Comparison of ENCODE assay signal across 9 cellular contexts in the genomic region with DNA sequence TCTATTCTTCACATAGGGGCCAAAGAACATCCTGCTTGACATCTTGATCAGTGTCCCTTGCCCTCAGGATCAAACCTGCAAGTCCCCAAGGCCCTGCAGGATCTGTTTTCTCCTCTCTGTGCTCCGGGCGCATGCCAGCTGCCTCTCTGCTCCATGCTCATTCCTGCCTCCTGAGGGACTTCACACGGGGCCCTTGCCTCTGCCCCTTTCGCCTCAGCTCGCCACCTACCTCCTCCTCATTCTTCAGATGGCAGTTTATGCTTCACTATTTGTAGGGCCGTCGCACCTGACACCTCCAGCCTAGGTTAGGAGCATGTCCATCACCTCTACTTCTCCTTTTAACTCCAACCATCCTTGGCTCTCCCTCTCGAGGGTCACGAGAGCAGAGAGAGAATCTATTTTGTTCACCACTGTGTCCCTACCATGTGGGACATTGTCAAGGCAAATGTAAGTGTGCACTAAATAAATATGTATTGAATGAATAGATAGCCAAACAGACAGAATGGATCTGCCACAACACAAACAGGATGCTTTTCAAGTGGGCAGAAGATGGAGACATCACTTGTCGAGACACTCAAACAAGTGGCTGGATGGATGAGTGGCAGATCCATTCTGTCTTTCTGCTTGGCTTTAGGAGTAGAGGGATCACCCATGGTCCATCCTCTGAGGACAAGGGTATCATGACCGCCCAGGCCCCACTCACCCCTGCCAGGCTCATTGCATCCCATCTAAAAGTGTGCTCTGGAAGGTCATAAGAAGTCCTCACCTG. TPM values are rescaled to one million over a fixed set of nuclear protein-coding genes. Genes with fewer than 3 reads are reported as not detected.
A peak's percentile ranks its signal among the peaks of the same experiment; 100 is the strongest.
DNase-seq lines count a peak whose midpoint lies in the region; ATAC-seq and TF ChIP-seq lines count a peak whose summit lies in the region.
"Had no signal": no experiment of that assay in that cellular context is flagged by ENCODE, and none has a peak within 500 bp of the region (broad histone marks: within the 10 kb centered on the region; RNA-seq: fewer than 3 reads in every experiment).

No MANE protein-coding gene starts in this region.

- H3K4me1 Mint-ChIP-seq in Calu3 (ENCODE audit: low read depth, unreplicated experiment) (peaks cover 89% of the 10 kb centered on the region), activated B cell treated with CpG ODN at 0.5 μM for 24 hours (peaks cover 73% of the 10 kb centered on the region)

- H3K9me3 Mint-ChIP-seq in Calu3 (ENCODE audit: low read depth, unreplicated experiment) (no peaks in the 10 kb centered on the region), activated B cell treated with CpG ODN at 0.5 μM for 24 hours (no peaks in the 10 kb centered on the region)

- DNase-seq in Calu3 (no peak), activated B cell treated with CpG ODN at 0.5 μM for 24 hours (no peak), left cardiac atrium (peak; percentile 13), sigmoid colon (no peak), GM10266 (ENCODE audit: extremely low spot score) (no peak), HEK293T (ENCODE audit: extremely low spot score) (no peak), glomerular visceral epithelial cell (ENCODE audit: extremely low spot score) (no peak)
- DNase-seq: RPMI8226 had no signal

- BruUV-seq in Calu3 (replicated peaks; lab: Mats Ljungman, UMichigan): no TSS peak

- H3K36me3 ChIP-seq in sigmoid colon: no peaks in the 10 kb centered on the region

- CTCF ChIA-PET in Calu3 (lab: Charles Lee) (no interaction called here), activated B cell treated with CpG ODN at 0.5 μM for 24 hours (lab: Charles Lee) (no interaction called here), HEK293T (lab: Yijun Ruan, JAX) (no interaction called here)

- H3K4me3 Mint-ChIP-seq in Calu3 (ENCODE audit: low read depth, unreplicated experiment): peak overlapping the region; percentile 14
- H3K4me3 Mint-ChIP-seq in activated B cell treated with CpG ODN at 0.5 μM for 24 hours: no peak overlapping the region

- H3K9me3 ChIP-seq in sigmoid colon: no peaks in the 10 kb centered on the region

- H3K27ac Mint-ChIP-seq in Calu3 (ENCODE audit: unreplicated experiment) (peak overlapping the region; percentile 85), activated B cell treated with CpG ODN at 0.5 μM for 24 hours (peak overlapping the region; percentile 14)

- H3K4me3 ChIP-seq in sigmoid colon: no peak overlapping the region

- peak overlapping the region; percentile 80 to 97 (median 96) for H3K27ac ChIP-seq in sigmoid colon

- H3K36me3 Mint-ChIP-seq in Calu3 (ENCODE audit: insufficient read depth, unreplicated experiment): peaks cover 95% of the 10 kb centered on the region
- peaks cover 17% of the 10 kb centered on the region for H3K36me3 Mint-ChIP-seq in activated B cell treated with CpG ODN at 0.5 μM for 24 hours (ENCODE audit: low read depth)

- WGBS in sigmoid colon, 2 donors: 77 to 79% methylated on average over 11 of the region's 11 CpGs

- POLR2A ChIA-PET in activated B cell treated with CpG ODN at 0.5 μM for 24 hours (lab: Charles Lee) (interaction anchor here (1.2 kb wide), 1 partner anchor 8 kb away, joined by 3 read pairs; no protein-coding TSS in a partner anchor), HEK293T (lab: Yijun Ruan, JAX) (no interaction called here)

- H3K4me1 ChIP-seq in sigmoid colon: peaks cover 0 to 73% (median 69%) of the 10 kb centered on the region in 4 donors

- no peaks in the 10 kb centered on the region for H3K27me3 Mint-ChIP-seq in Calu3 (ENCODE audit: unreplicated experiment)
- H3K27me3 Mint-ChIP-seq in activated B cell treated with CpG ODN at 0.5 μM for 24 hours: no peaks in the 10 kb centered on the region

- no peak for TF ChIP-seq EP300 in sigmoid colon (IDR thresholded peaks at IDR 0.05)

- no peak for TF ChIP-seq CTCF in Calu3 (IDR thresholded peaks at IDR 0.05; ENCODE audit: unreplicated experiment)
- TF ChIP-seq CTCF in activated B cell treated with CpG ODN at 0.5 μM for 24 hours (IDR thresholded peaks at IDR 0.05): no peak
- TF ChIP-seq CTCF in sigmoid colon (IDR thresholded peaks at IDR 0.05): no peak
- no peak for TF ChIP-seq CTCF in GM10266 (IDR thresholded peaks at IDR 0.05; ENCODE audit: control insufficient read depth, insufficient read depth, low read depth, missing control alignments)

- intact Hi-C loops in Calu3 (cut with micrococcal nuclease; ENCODE audit: unreplicated experiment) (no loop called here), activated B cell treated with CpG ODN at 0.5 μM for 24 hours (cut with micrococcal nuclease) (no loop called here), left cardiac atrium (cut with DNase I) (no loop called here), sigmoid colon (cut with DNase I) (no loop called here)

- no peak for ATAC-seq in activated B cell treated with CpG ODN at 0.5 μM for 24 hours (ENCODE audit: low read depth)
- no peak for ATAC-seq in left cardiac atrium
- no peak for ATAC-seq in HG03469 (IDR thresholded peaks at IDR 0.05; ENCODE audit: unreplicated experiment)

- no peak for TF ChIP-seq POLR2A in sigmoid colon (IDR thresholded peaks at IDR 0.05)

- no peaks in the 10 kb centered on the region for H3K27me3 ChIP-seq in sigmoid colon

TF ChIP-seq in HEK293T, 16 proteins besides CTCF, POLR2A, EP300 and RAD21:
- no peak for TF ChIP-seq SUZ12 (IDR thresholded peaks at IDR 0.05)
- no peak for TF ChIP-seq LEF1 (IDR thresholded peaks at IDR 0.05; ENCODE audit: borderline replicate concordance)
- TF ChIP-seq BHLHE40 (IDR thresholded peaks at IDR 0.05; ENCODE audit: borderline replicate concordance): no peak
- no peak for TF ChIP-seq CTBP1 (IDR thresholded peaks at IDR 0.05; ENCODE audit: borderline replicate concordance)
- TF ChIP-seq, protein P1, sequence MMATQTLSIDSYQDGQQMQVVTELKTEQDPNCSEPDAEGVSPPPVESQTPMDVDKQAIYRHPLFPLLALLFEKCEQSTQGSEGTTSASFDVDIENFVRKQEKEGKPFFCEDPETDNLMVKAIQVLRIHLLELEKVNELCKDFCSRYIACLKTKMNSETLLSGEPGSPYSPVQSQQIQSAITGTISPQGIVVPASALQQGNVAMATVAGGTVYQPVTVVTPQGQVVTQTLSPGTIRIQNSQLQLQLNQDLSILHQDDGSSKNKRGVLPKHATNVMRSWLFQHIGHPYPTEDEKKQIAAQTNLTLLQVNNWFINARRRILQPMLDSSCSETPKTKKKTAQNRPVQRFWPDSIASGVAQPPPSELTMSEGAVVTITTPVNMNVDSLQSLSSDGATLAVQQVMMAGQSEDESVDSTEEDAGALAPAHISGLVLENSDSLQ (IDR thresholded peaks at IDR 0.05): no peak
- TF ChIP-seq FOXK2 (IDR thresholded peaks at IDR 0.05): no peak
- no peak for TF ChIP-seq HDGF (IDR thresholded peaks at IDR 0.05; ENCODE audit: borderline replicate concordance)
- no peak for TF ChIP-seq NFRKB (IDR thresholded peaks at IDR 0.05)
- no peak for TF ChIP-seq SP1 (IDR thresholded peaks at IDR 0.05)
- TF ChIP-seq L3MBTL2 (conservative IDR thresholded peaks at IDR 0.05): no peak
- TF ChIP-seq TARDBP (IDR thresholded peaks at IDR 0.05): no peak
- no peak for TF ChIP-seq ELF4 (IDR thresholded peaks at IDR 0.05)
- no peak for TF ChIP-seq ZNF384 (IDR thresholded peaks at IDR 0.05)
- TF ChIP-seq FOXA1 (IDR thresholded peaks at IDR 0.05): no peak
- TF ChIP-seq FOXM1 (IDR thresholded peaks at IDR 0.05; ENCODE audit: borderline replicate concordance): no peak
- no peak for TF ChIP-seq ARNT (IDR thresholded peaks at IDR 0.05)

RNA-seq across cellular contexts. Expression of a gene that starts 29.6 kb away (rescaled TPM):
- total RNA-seq in Calu3 (2022) (1,462 and 1,577 TPM in 2 replicates), activated B cell treated with CpG ODN at 0.5 μM for 24 hours (197 and 198 TPM in 2 replicates), left cardiac atrium (100 to 1,000 TPM; 160 to 333 TPM), sigmoid colon (100 to 1,000 TPM; 131 to 328 (median 197) TPM)
- polyA plus RNA-seq in sigmoid colon: 100 to 1,000 TPM; 122 to 456 (median 176) TPM

RNA-seq across cellular contexts. Expression of a gene that starts 58.1 kb away (rescaled TPM):
- total RNA-seq in Calu3 (2022) (334 and 338 TPM in 2 replicates), activated B cell treated with CpG ODN at 0.5 μM for 24 hours (344 and 385 TPM in 2 replicates), left cardiac atrium (100 to 1,000 TPM; 515 to 563 TPM), sigmoid colon (100 to 1,000 TPM; 469 to 803 (median 546) TPM)
- 100 to 1,000 TPM; 498 to 637 (median 574) TPM for polyA plus RNA-seq in sigmoid colon

RNA-seq across cellular contexts. Expression of a gene that starts 59.3 kb away (rescaled TPM):
- total RNA-seq in Calu3 (2022): 1.2 TPM in 1 of 2 replicates, not detected in the other
- 379 and 388 TPM in 2 replicates for total RNA-seq in activated B cell treated with CpG ODN at 0.5 μM for 24 hours
- total RNA-seq in left cardiac atrium: 1 to 10 TPM; 3.1 TPM
- 1 to 10 TPM; 1.2 to 8.9 (median 1.3) TPM for total RNA-seq in sigmoid colon
- polyA plus RNA-seq in sigmoid colon: 10 to 100 TPM in 1 of 3 donors, 1 to 10 TPM in 2; 1.6 to 29.7 (median 4.8) TPM

Comparison
In these comparisons a context has a peak if more than half of its experiments do, and no peak if none do; other contexts are left out.
1. RNA of a gene that starts 59.3 kb away (total RNA-seq): 379 to 388 TPM in activated B cell treated with CpG ODN at 0.5 μM for 24 hours; 3.1 TPM in left cardiac atrium, 1.2 to 8.9 TPM in sigmoid colon and 1.2 TPM in Calu3; every median in the first group is over 10 times any median in the second.